In genomic region chr12:27178251-27178650, GRCh38 we compare ENCODE assay signal across 24 cellular contexts.
DNase-seq lines count a peak whose midpoint lies in the region; ATAC-seq and TF ChIP-seq lines count a peak whose summit lies in the region.
"Had no signal": no experiment of that assay in that cellular context is flagged by ENCODE, and none has a peak within 500 bp of the region (broad histone marks: within the 10 kb centered on the region; RNA-seq: fewer than 3 reads in every experiment).

No MANE protein-coding gene starts in this region.

- H3K9me3 ChIP-seq in MM.1S (replicated peaks; ENCODE audit: insufficient read depth, low read length) = no peaks in the 10 kb centered on the region
- no peaks in the 10 kb centered on the region for H3K9me3 ChIP-seq in trophoblast cell (ENCODE audit: insufficient read depth, low read depth, low read length)
- no peaks in the 10 kb centered on the region for H3K9me3 ChIP-seq in Karpas-422 (ENCODE audit: low read length)
- H3K9me3 ChIP-seq: BE2C, esophagus squamous epithelium, prostate gland had no signal

- H2BK5ac ChIP-seq in trophoblast cell (ENCODE audit: low read depth, low read length, poor library complexity) = no peak overlapping the region

- TF ChIP-seq CTCF in MM.1S (IDR thresholded peaks at IDR 0.05; ENCODE audit: low read length) (no peak), chondrocyte (IDR thresholded peaks at IDR 0.05) (no peak)

- no peak for ATAC-seq in activated CD4-positive, alpha-beta T cell treated with anti-CD3 and anti-CD28 coated beads for 36 hours
- ATAC-seq in HG02571 (IDR thresholded peaks at IDR 0.05; ENCODE audit: unreplicated experiment) = no peak
- ATAC-seq in GM18519 (IDR thresholded peaks at IDR 0.05; ENCODE audit: low FRiP score, unreplicated experiment) = no peak

- H3K27ac ChIP-seq in MM.1S (ENCODE audit: low read length) (peak overlapping the region; percentile 97), trophoblast cell (ENCODE audit: low read depth, low read length) (peak overlapping the region; percentile 5), Karpas-422 (ENCODE audit: low read length) (no peak overlapping the region)

- no peak overlapping the region for H2BK12ac ChIP-seq in trophoblast cell (ENCODE audit: low read length)

- H3K4me3 ChIP-seq in MM.1S (ENCODE audit: low read length) (peak overlapping the region; percentile 58; the same call in 1 of the 2 replicates), trophoblast cell (ENCODE audit: low read depth, low read length) (no peak overlapping the region), Karpas-422 (ENCODE audit: low read length) (no peak overlapping the region)
- H3K4me3 ChIP-seq: esophagus squamous epithelium, prostate gland had no signal

- no peak overlapping the region for H2AK5ac ChIP-seq in trophoblast cell (ENCODE audit: low read length)

- H3K18ac ChIP-seq in trophoblast cell (ENCODE audit: low read length) = no peak overlapping the region

- POLR2A ChIA-PET in activated CD4-positive, alpha-beta T cell treated with anti-CD3 and anti-CD28 coated beads for 36 hours (lab: Charles Lee) = no interaction called here

- no peak for DNase-seq in activated CD4-positive, alpha-beta T cell treated with anti-CD3 and anti-CD28 coated beads for 36 hours
- no peak for DNase-seq in activated CD4-positive, alpha-beta T cell treated with anti-CD3 and anti-CD28 coated beads, Interleukin-2, amount 10 ng/mL, durations not matched to agents 24 days and 14 days
- no peak for DNase-seq in MM.1S
- DNase-seq in chondrocyte (ENCODE audit: low spot score) = no peak
- no peak for DNase-seq in trophoblast cell
- no peak for DNase-seq in Karpas-422
- DNase-seq: activated CD8-positive, alpha-beta memory T cell treated with anti-CD3 and anti-CD28 coated beads for 24 hours; amygdala; BE2C; cerebellar nuclear complex; COR-L47; effector CD8-positive, alpha-beta T cell; esophagus squamous epithelium; left colon; midbrain; NCI-H1092 treated with DMSO at 0.1 percent for 48 hours; NCI-H2029 treated with DMSO at 0.1 percent for 48 hours; NCI-H446; NK-92 treated with Interleukin-12 subunit alpha and Interleukin-12 subunit beta, amount 100 ng/mL, for 24 hours; stimulated activated CD4-positive, alpha-beta T cell treated with anti-CD3 and anti-CD28 coated beads, Interleukin-4, amount 100 ng/mL, for 4 hours; substantia nigra had no signal

- H4K91ac ChIP-seq in trophoblast cell (ENCODE audit: low read depth, low read length) = no peak overlapping the region

- peak overlapping the region; percentile 90; the same call in 1 of the 2 replicates for H3K9ac ChIP-seq in MM.1S (ENCODE audit: low read length)
- H3K9ac ChIP-seq in trophoblast cell (ENCODE audit: low read length) = no peak overlapping the region
- no peak overlapping the region for H3K9ac ChIP-seq in Karpas-422 (ENCODE audit: low read length)

- no peaks in the 10 kb centered on the region for H4K20me1 ChIP-seq in MM.1S (ENCODE audit: insufficient read depth, low read length)
- no peaks in the 10 kb centered on the region for H4K20me1 ChIP-seq in Karpas-422 (ENCODE audit: insufficient read depth, low read depth, low read length)

- no peaks in the 10 kb centered on the region for H3K36me3 ChIP-seq in MM.1S (replicated peaks; ENCODE audit: insufficient read depth, low read length)
- no peaks in the 10 kb centered on the region for H3K36me3 ChIP-seq in trophoblast cell (ENCODE audit: control insufficient read depth in 1 of 2, insufficient read depth in 2 of 2, low read length in 2 of 2)
- H3K36me3 ChIP-seq in Karpas-422 (ENCODE audit: insufficient read depth, low read length) = no peaks in the 10 kb centered on the region
- H3K36me3 ChIP-seq: BE2C, esophagus squamous epithelium, prostate gland had no signal

- no CpG with 5 or more reads among the region's 1 CpG for WGBS in trophoblast cell (ENCODE audit: extremely low coverage, insufficient coverage, insufficient read length)

- H3K4me3 Mint-ChIP-seq in activated CD4-positive, alpha-beta T cell treated with anti-CD3 and anti-CD28 coated beads for 36 hours = no peak overlapping the region
- no peak overlapping the region for H3K4me3 Mint-ChIP-seq in activated CD4-positive, alpha-beta T cell treated with anti-CD3 and anti-CD28 coated beads, Interleukin-2, amount 10 ng/mL, durations not matched to agents 24 days and 14 days
- H3K4me3 Mint-ChIP-seq in chondrocyte (ENCODE audit: unreplicated experiment) = no peak overlapping the region

- no peaks in the 10 kb centered on the region for H3K27me3 ChIP-seq in MM.1S (replicated peaks; ENCODE audit: insufficient read depth, low read length)
- H3K27me3 ChIP-seq in trophoblast cell (ENCODE audit: insufficient read depth, low read length) = no peaks in the 10 kb centered on the region
- H3K27me3 ChIP-seq in Karpas-422 (ENCODE audit: low read length) = no peaks in the 10 kb centered on the region
- H3K27me3 ChIP-seq: esophagus squamous epithelium had no signal

- H3K27ac Mint-ChIP-seq in activated CD4-positive, alpha-beta T cell treated with anti-CD3 and anti-CD28 coated beads for 36 hours = peak overlapping the region; percentile 90
- H3K27ac Mint-ChIP-seq in activated CD4-positive, alpha-beta T cell treated with anti-CD3 and anti-CD28 coated beads, Interleukin-2, amount 10 ng/mL, durations not matched to agents 24 days and 14 days = no peak overlapping the region
- peak overlapping the region; percentile 97 for H3K27ac Mint-ChIP-seq in chondrocyte (ENCODE audit: unreplicated experiment)

- intact Hi-C loops in activated CD4-positive, alpha-beta T cell treated with anti-CD3 and anti-CD28 coated beads for 36 hours (cut with DNase I, micrococcal nuclease) = loop anchor here (2.0 to 10.0 kb wide), 4 partner anchors 44 to 645 kb away; partner anchors contain the start of genes FGFR1OP2 (in 1 of the 2) and INTS13 (in 1 of the 2)
- intact Hi-C loops in activated CD4-positive, alpha-beta T cell treated with anti-CD3 and anti-CD28 coated beads, Interleukin-2, amount 10 ng/mL, durations not matched to agents 24 days and 14 days (cut with micrococcal nuclease) = loop anchor here (2.0 kb wide), 1 partner anchor 35 kb away; no protein-coding TSS in a partner anchor

- no peak overlapping the region for H3K4ac ChIP-seq in trophoblast cell (ENCODE audit: low read depth, low read length)

- no peak overlapping the region for H4K12ac ChIP-seq in trophoblast cell (ENCODE audit: low read depth, low read length)

- H3K36me3 Mint-ChIP-seq in activated CD4-positive, alpha-beta T cell treated with anti-CD3 and anti-CD28 coated beads for 36 hours (ENCODE audit: low read depth) = peaks cover 1% of the 10 kb centered on the region
- H3K36me3 Mint-ChIP-seq in activated CD4-positive, alpha-beta T cell treated with anti-CD3 and anti-CD28 coated beads, Interleukin-2, amount 10 ng/mL, durations not matched to agents 24 days and 14 days (ENCODE audit: low read depth) = peaks cover 1% of the 10 kb centered on the region
- H3K36me3 Mint-ChIP-seq in chondrocyte (ENCODE audit: low read depth) = no peaks in the 10 kb centered on the region

- peaks cover under 1% of the 10 kb centered on the region for H3K9me3 Mint-ChIP-seq in activated CD4-positive, alpha-beta T cell treated with anti-CD3 and anti-CD28 coated beads for 36 hours (ENCODE audit: low read depth)
- H3K9me3 Mint-ChIP-seq in activated CD4-positive, alpha-beta T cell treated with anti-CD3 and anti-CD28 coated beads, Interleukin-2, amount 10 ng/mL, durations not matched to agents 24 days and 14 days = peaks cover 1% of the 10 kb centered on the region
- H3K9me3 Mint-ChIP-seq in chondrocyte (ENCODE audit: low read depth) = peaks cover under 1% of the 10 kb centered on the region

- no peak overlapping the region for H3K23ac ChIP-seq in trophoblast cell (ENCODE audit: low read length)

- H3K27me3 Mint-ChIP-seq in activated CD4-positive, alpha-beta T cell treated with anti-CD3 and anti-CD28 coated beads for 36 hours = no peaks in the 10 kb centered on the region
- H3K27me3 Mint-ChIP-seq in activated CD4-positive, alpha-beta T cell treated with anti-CD3 and anti-CD28 coated beads, Interleukin-2, amount 10 ng/mL, durations not matched to agents 24 days and 14 days = no peaks in the 10 kb centered on the region
- H3K27me3 Mint-ChIP-seq in chondrocyte (ENCODE audit: low read depth) = no peaks in the 10 kb centered on the region

- CTCF ChIA-PET in activated CD4-positive, alpha-beta T cell treated with anti-CD3 and anti-CD28 coated beads for 36 hours (lab: Charles Lee) = interaction anchor here (0.8 to 3.2 kb wide), 5 partner anchors 8 to 162 kb away, joined by 3 to 9 read pairs (median 3); no protein-coding TSS in a partner anchor

- peaks cover 33% of the 10 kb centered on the region for H3F3A ChIP-seq in MM.1S (ENCODE audit: insufficient read depth, low read length)

- H3K4me2 ChIP-seq in MM.1S (ENCODE audit: low read depth, low read length) = peak overlapping the region; percentile 85
- H3K4me2 ChIP-seq in trophoblast cell (ENCODE audit: low read length) = no peak overlapping the region
- no peak overlapping the region for H3K4me2 ChIP-seq in Karpas-422 (ENCODE audit: low read depth, low read length, poor library complexity, severe bottlenecking)

- H2BK120ac ChIP-seq in trophoblast cell (ENCODE audit: insufficient read depth, low read length, poor library complexity) = no peak overlapping the region

- H3K79me2 ChIP-seq in MM.1S (ENCODE audit: low read length) (no peaks in the 10 kb centered on the region), trophoblast cell (ENCODE audit: control insufficient read depth, insufficient read depth, low read length, poor library complexity) (no peaks in the 10 kb centered on the region), Karpas-422 (ENCODE audit: low read length) (no peaks in the 10 kb centered on the region)

- H3K9me2 ChIP-seq in MM.1S (replicated peaks; ENCODE audit: insufficient read depth, low read length) (no peaks in the 10 kb centered on the region), Karpas-422 (replicated peaks; ENCODE audit: insufficient read depth, low read length) (no peaks in the 10 kb centered on the region)

- H4K8ac ChIP-seq in trophoblast cell (ENCODE audit: low read depth, low read length) = no peak overlapping the region

- H3K4me1 Mint-ChIP-seq in activated CD4-positive, alpha-beta T cell treated with anti-CD3 and anti-CD28 coated beads for 36 hours = peaks cover 39% of the 10 kb centered on the region
- peaks cover 35% of the 10 kb centered on the region for H3K4me1 Mint-ChIP-seq in activated CD4-positive, alpha-beta T cell treated with anti-CD3 and anti-CD28 coated beads, Interleukin-2, amount 10 ng/mL, durations not matched to agents 24 days and 14 days
- H3K4me1 Mint-ChIP-seq in chondrocyte (ENCODE audit: low read depth) = peaks cover 67% of the 10 kb centered on the region

- no peak overlapping the region for H3K14ac ChIP-seq in trophoblast cell (ENCODE audit: low read length)

- H3K79me1 ChIP-seq in trophoblast cell (ENCODE audit: low read length) = peaks cover 19% of the 10 kb centered on the region

- 0 out of 2 replicates have a peak overlapping the region, but pooled peaks have one; percentile 3 for H2AFZ ChIP-seq in MM.1S (ENCODE audit: low read length)
- H2AFZ ChIP-seq in trophoblast cell (ENCODE audit: insufficient read depth, low read length, poor library complexity) = no peak overlapping the region
- no peak overlapping the region for H2AFZ ChIP-seq in Karpas-422 (ENCODE audit: low read length)

- peaks cover 53% of the 10 kb centered on the region for H3K4me1 ChIP-seq in MM.1S (ENCODE audit: low read length)
- H3K4me1 ChIP-seq in trophoblast cell (ENCODE audit: control insufficient read depth in 1 of 2, insufficient read depth in 2 of 2, low read length in 2 of 2) = peaks cover 7 to 11% of the 10 kb centered on the region in 2 experiments
- peaks cover 12% of the 10 kb centered on the region for H3K4me1 ChIP-seq in Karpas-422 (ENCODE audit: low read length)
- H3K4me1 ChIP-seq: BE2C, prostate gland had no signal
